In the genomic region with DNA sequence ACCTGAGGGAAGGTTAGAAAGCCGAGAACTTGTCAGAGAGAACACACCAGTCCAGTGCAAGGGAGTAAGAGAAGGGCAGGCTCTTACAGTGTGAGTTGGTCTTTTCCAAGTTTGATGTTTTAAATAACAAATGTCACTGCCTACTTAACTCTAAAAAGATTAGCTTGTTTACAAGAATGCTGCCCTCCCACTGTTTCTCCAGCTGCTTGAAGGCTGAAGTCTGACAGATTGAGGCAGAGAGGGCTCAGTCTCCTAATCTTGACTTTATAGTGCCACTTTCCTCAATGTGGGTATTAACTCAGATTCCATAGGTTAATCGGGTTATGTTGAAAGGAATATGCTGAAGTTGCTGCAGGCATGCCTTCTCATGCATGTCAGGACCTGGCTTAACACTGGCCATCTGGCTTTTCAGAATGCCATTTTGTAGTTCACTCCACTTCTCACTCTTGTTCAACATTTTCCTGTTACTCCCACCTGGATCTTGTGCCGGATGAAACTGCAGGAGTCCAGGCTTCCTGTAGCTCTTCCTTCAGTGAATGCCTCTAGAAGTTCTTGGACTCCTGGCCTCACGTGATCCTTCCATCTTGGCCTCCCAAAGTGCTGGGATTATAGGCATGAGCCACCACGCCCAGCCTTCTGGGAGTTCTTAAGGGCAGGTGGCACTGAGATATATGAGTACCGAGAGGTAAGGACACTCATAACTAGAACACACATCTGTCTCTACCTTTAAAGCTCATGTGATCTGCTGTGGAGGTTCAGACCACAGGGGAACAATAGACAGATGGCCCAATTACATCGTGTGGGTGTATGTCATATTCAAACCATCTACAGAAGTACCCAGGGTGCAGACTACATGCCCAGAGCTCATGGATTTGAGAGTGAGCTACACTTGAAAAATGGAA, we compare ENCODE assay signal across 8 cellular contexts.
DNase-seq lines count a peak whose midpoint lies in the region; ATAC-seq and FAIRE-seq lines count a peak whose summit lies in the region.
"Had no signal": no experiment of that assay in that cellular context is flagged by ENCODE, and none has a peak within 500 bp of the region (broad histone marks: within the 10 kb centered on the region; RNA-seq: fewer than 3 reads in every experiment).

No MANE protein-coding gene starts in this region.

- H3K9me3 Mint-ChIP-seq in naive thymus-derived CD4-positive, alpha-beta T cell, result peaks cover 0 to 10% (median 0%) of the 10 kb centered on the region in 11 donors

- H3K4me1 Mint-ChIP-seq in naive thymus-derived CD4-positive, alpha-beta T cell, result peaks cover 4 to 46% (median 18%) of the 10 kb centered on the region in 7 donors

- ATAC-seq in GM18508 (IDR thresholded peaks at IDR 0.05; ENCODE audit: insufficient read depth, unreplicated experiment), result peak; percentile 85
- peak; percentile 80 for ATAC-seq in GM21390 (IDR thresholded peaks at IDR 0.05; ENCODE audit: unreplicated experiment)
- peak; percentile 86 for ATAC-seq in HG03442 (IDR thresholded peaks at IDR 0.05; ENCODE audit: unreplicated experiment)
- ATAC-seq in naive thymus-derived CD4-positive, alpha-beta T cell, result no peak
- ATAC-seq: left cardiac atrium had no signal

- H3K27me3 ChIP-seq in naive thymus-derived CD4-positive, alpha-beta T cell (ENCODE audit: control insufficient read depth in 2 of 2, insufficient read depth in 2 of 2, low read length in 2 of 2), result no peaks in the 10 kb centered on the region

- no peak overlapping the region for H3K4me3 ChIP-seq in naive thymus-derived CD4-positive, alpha-beta T cell (ENCODE audit: low read length)

- H3K27ac Mint-ChIP-seq in naive thymus-derived CD4-positive, alpha-beta T cell, result peak overlapping the region in 1 of 9 donors; percentile 62

- H3K27me3 Mint-ChIP-seq in naive thymus-derived CD4-positive, alpha-beta T cell, result no peaks in the 10 kb centered on the region

- H3K4me1 ChIP-seq in naive thymus-derived CD4-positive, alpha-beta T cell (ENCODE audit: control insufficient read depth in 2 of 2, insufficient read depth in 2 of 2, low read length in 2 of 2), result peaks cover 0 to 11% of the 10 kb centered on the region in 2 donors

- POLR2A ChIA-PET in naive thymus-derived CD4-positive, alpha-beta T cell (lab: Charles Lee), result no interaction called here

- peaks cover 0 to 45% (median 37%) of the 10 kb centered on the region in 5 donors for H3K36me3 Mint-ChIP-seq in naive thymus-derived CD4-positive, alpha-beta T cell

- H3K27ac ChIP-seq in naive thymus-derived CD4-positive, alpha-beta T cell (ENCODE audit: low read depth, low read length), result no peak overlapping the region

- FAIRE-seq in RCC 7860 (lab: Jason Lieb, UNC), result no peak

- intact Hi-C loops in naive thymus-derived CD4-positive, alpha-beta T cell (cut with micrococcal nuclease), result no loop called here

- no peak overlapping the region for H3K4me3 Mint-ChIP-seq in naive thymus-derived CD4-positive, alpha-beta T cell

- DNase-seq in iPS-NIHi7 (ENCODE audit: extremely low spot score) (peak; percentile 21), hypothalamus (lab: John Stamatoyannopoulos, UW) (no peak), RCC 7860 (ENCODE audit: low spot score) (no peak)
- DNase-seq in naive thymus-derived CD4-positive, alpha-beta T cell, result no peak
- DNase-seq: left cardiac atrium had no signal

- no peaks in the 10 kb centered on the region for H3K9me3 ChIP-seq in naive thymus-derived CD4-positive, alpha-beta T cell (ENCODE audit: control insufficient read depth in 2 of 3, low read length in 3 of 3)

- H3K36me3 ChIP-seq in naive thymus-derived CD4-positive, alpha-beta T cell (ENCODE audit: control insufficient read depth in 2 of 3, insufficient read depth in 3 of 3, low read length in 3 of 3), result no peaks in the 10 kb centered on the region

- CTCF ChIA-PET in naive thymus-derived CD4-positive, alpha-beta T cell (lab: Charles Lee), result no interaction called here
